Comparison of ENCODE assay signal across 25 cellular contexts in genomic region chr2:211631503-211631902, GRCh38.
"Had no signal": no experiment of that assay in that cellular context is flagged by ENCODE, and none has a peak within 500 bp of the region (broad histone marks: within the 10 kb centered on the region; RNA-seq: fewer than 3 reads in every experiment).

No MANE protein-coding gene starts in this region.

- H3K27ac ChIP-seq: ovary, parathyroid adenoma, psoas muscle, right lobe of liver, sigmoid colon, stomach, thoracic aorta, thyroid gland, tibial nerve, upper lobe of left lung, vagina had no signal

- H2AFZ ChIP-seq: parathyroid adenoma had no signal

- H3K4me1 ChIP-seq: parathyroid adenoma, psoas muscle, right lobe of liver, sigmoid colon, stomach, thyroid gland, tibial nerve, upper lobe of left lung, vagina had no signal

- H3K9me3 ChIP-seq: ovary, psoas muscle, right lobe of liver, sigmoid colon, stomach, thoracic aorta, thyroid gland, upper lobe of left lung, vagina had no signal

- H3K79me2 ChIP-seq: parathyroid adenoma had no signal

- H3K36me3 ChIP-seq: ovary, right lobe of liver, sigmoid colon, stomach, thyroid gland, tibial nerve, upper lobe of left lung, vagina had no signal

- ATAC-seq: natural killer cell treated with Interleukin-12 subunit alpha and Interleukin-12 subunit beta and Interleukin-15 and Interleukin-18, amount 100 ng/mL, for 72 hours; psoas muscle; right cardiac atrium; right lobe of liver; stimulated activated effector memory CD8-positive, alpha-beta T cell treated with anti-CD3 and anti-CD28 coated beads, Interleukin-12 subunit alpha, Interleukin-12 subunit beta, amount 100 ng/mL, for 72 hours; stimulated activated naive B cell treated with anti-CD40 and anti-IgM and Interleukin-4, amounts not matched to agents 10 μg/mL and 1 μg/mL and 100 μg/mL, for 72 hours had no signal

- H3K9ac ChIP-seq: parathyroid adenoma had no signal

- H3K27me3 ChIP-seq: ovary, right lobe of liver, sigmoid colon, stomach, thyroid gland, tibial nerve, upper lobe of left lung, vagina had no signal

- H3K4me3 ChIP-seq: ovary, psoas muscle, right lobe of liver, sigmoid colon, stomach, thoracic aorta, thyroid gland, tibial nerve, upper lobe of left lung, vagina had no signal

- DNase-seq: nephron progenitor cell; occipital lobe; ovary; posterior cingulate gyrus; psoas muscle; right cardiac atrium; right lobe of liver; sigmoid colon; small intestine; stimulated activated CD4-positive, alpha-beta T cell treated with anti-CD3 and anti-CD28 coated beads, Interleukin-15, amount 100 ng/mL, for 24 hours; stimulated activated CD4-positive, alpha-beta T cell treated with anti-CD3 and anti-CD28 coated beads, Interleukin-2, amount 100 ng/mL, for 24 hours; stimulated activated CD4-positive, alpha-beta T cell treated with anti-CD3 and anti-CD28 coated beads, Interleukin-2, amount 100 ng/mL, for 48 hours; stimulated activated CD4-positive, alpha-beta T cell treated with anti-CD3 and anti-CD28 coated beads, Interleukin-4, amount 100 ng/mL, for 24 hours; stimulated activated naive B cell treated with anti-CD40 and anti-IgM and Interleukin-4, amounts not matched to agents 10 μg/mL and 1 μg/mL and 100 μg/mL, for 72 hours; stimulated activated naive CD4-positive, alpha-beta T cell treated with Interleukin-2 at 50 U/mL for 16 hours; stomach; thyroid gland; trophoblast cell; upper lobe of left lung had no signal
